In the genomic region with DNA sequence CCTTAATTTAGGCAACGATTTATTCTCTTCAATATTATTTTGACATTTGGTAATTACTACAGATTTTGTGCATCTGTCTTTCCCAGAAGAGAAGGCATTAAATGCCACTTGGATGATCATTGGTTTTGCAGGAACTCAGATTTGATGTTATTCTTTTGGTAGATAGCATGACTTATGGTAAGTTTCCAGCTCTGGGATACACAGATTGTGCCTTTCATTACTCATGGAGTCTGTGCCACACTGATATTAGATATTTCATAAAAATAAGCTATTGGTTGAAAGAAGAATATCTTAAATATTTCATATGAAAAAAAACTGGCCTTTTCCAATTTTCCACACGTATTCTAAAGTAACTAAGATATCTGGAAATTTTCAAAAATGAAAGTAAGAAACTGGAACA, we compare ENCODE assay signal across 28 cellular contexts.
"Had no signal": no experiment of that assay in that cellular context is flagged by ENCODE, and none has a peak within 500 bp of the region (broad histone marks: within the 10 kb centered on the region; RNA-seq: fewer than 3 reads in every experiment).

No MANE protein-coding gene starts in this region.

- H3K9me3 ChIP-seq: colonic mucosa, ovary, prostate gland, stomach, suprapubic skin had no signal

- H3K4me2 ChIP-seq: smooth muscle cell had no signal

- H3K27me3 Mint-ChIP-seq: activated CD4-positive, alpha-beta memory T cell treated with anti-CD3 and anti-CD28 coated beads, Interleukin-2, amount 10 ng/mL, durations not matched to agents 7 days and 5 days; activated CD4-positive, alpha-beta T cell treated with anti-CD3 and anti-CD28 coated beads, Interleukin-2, amount 10 ng/mL, durations not matched to agents 24 days and 14 days; activated T-helper 17 cell treated with anti-CD3 and anti-CD28 coated beads, Interleukin-2, amount 50 U/mL, for 72 hours; stimulated activated naive B cell treated with anti-CD40 and anti-IgM and Interleukin-4, amounts not matched to agents 10 μg/mL and 1 μg/mL and 100 μg/mL, for 72 hours had no signal

- DNase-seq: activated CD4-positive, alpha-beta memory T cell treated with anti-CD3 and anti-CD28 coated beads, Interleukin-2, amount 10 ng/mL, durations not matched to agents 7 days and 5 days; activated CD4-positive, alpha-beta T cell treated with anti-CD3 and anti-CD28 coated beads, Interleukin-2, amount 10 ng/mL, durations not matched to agents 24 days and 14 days; activated CD4-positive, CD25-positive, alpha-beta regulatory T cell treated with anti-CD3 and anti-CD28 coated beads, Interleukin-2, amount 50 U/mL, for 72 hours; activated CD8-positive, alpha-beta memory T cell treated with anti-CD3 and anti-CD28 coated beads, Interleukin-2, amount 50 U/mL, for 48 hours; activated gamma-delta T cell treated with Interleukin-2 at 50 U/mL for 16 hours; activated naive CD4-positive, alpha-beta T cell treated with anti-CD3 and anti-CD28 coated beads, Interleukin-2, amount 50 U/mL, for 16 hours; activated T-cell treated with anti-CD3 and anti-CD28 coated beads, Interleukin-2, amount 50 U/mL, for 4 hours; amygdala; colonic mucosa; dorsolateral prefrontal cortex; effector memory CD4-positive, alpha-beta T cell; erythroblast; foreskin keratinocyte; islet precursor cell; left ventricle myocardium superior; ovary; retina; sigmoid colon; stimulated activated CD4-positive, alpha-beta T cell treated with anti-CD3 and anti-CD28 coated beads, Interleukin-1b, Interleukin-23, amount 100 ng/mL, for 48 hours; stimulated activated naive B cell treated with anti-CD40 and anti-IgM and Interleukin-4, amounts not matched to agents 10 μg/mL and 1 μg/mL and 100 μg/mL, for 72 hours; stomach; T-helper 2 cell had no signal

- H3K4me3 Mint-ChIP-seq: activated CD4-positive, alpha-beta memory T cell treated with anti-CD3 and anti-CD28 coated beads, Interleukin-2, amount 10 ng/mL, durations not matched to agents 7 days and 5 days; activated CD4-positive, alpha-beta T cell treated with anti-CD3 and anti-CD28 coated beads, Interleukin-2, amount 10 ng/mL, durations not matched to agents 24 days and 14 days; activated T-cell treated with anti-CD3 and anti-CD28 coated beads, Interleukin-2, amount 50 U/mL, for 4 hours; activated T-helper 17 cell treated with anti-CD3 and anti-CD28 coated beads, Interleukin-2, amount 50 U/mL, for 72 hours; nephron; stimulated activated naive B cell treated with anti-CD40 and anti-IgM and Interleukin-4, amounts not matched to agents 10 μg/mL and 1 μg/mL and 100 μg/mL, for 72 hours had no signal

- H3K27ac Mint-ChIP-seq: activated CD4-positive, alpha-beta memory T cell treated with anti-CD3 and anti-CD28 coated beads, Interleukin-2, amount 10 ng/mL, durations not matched to agents 7 days and 5 days; activated CD4-positive, alpha-beta T cell treated with anti-CD3 and anti-CD28 coated beads, Interleukin-2, amount 10 ng/mL, durations not matched to agents 24 days and 14 days; activated T-helper 17 cell treated with anti-CD3 and anti-CD28 coated beads, Interleukin-2, amount 50 U/mL, for 72 hours; nephron; stimulated activated naive B cell treated with anti-CD40 and anti-IgM and Interleukin-4, amounts not matched to agents 10 μg/mL and 1 μg/mL and 100 μg/mL, for 72 hours had no signal

- H3K27ac ChIP-seq: colonic mucosa, foreskin keratinocyte, ovary, prostate gland, sigmoid colon, stomach, suprapubic skin, tibial nerve had no signal

- H3K4me1 ChIP-seq: colonic mucosa, prostate gland, sigmoid colon, stomach, suprapubic skin had no signal

- H3K27me3 ChIP-seq: colonic mucosa, dorsolateral prefrontal cortex, foreskin keratinocyte, ovary, sigmoid colon, stomach, suprapubic skin, tibial nerve had no signal

- H3K36me3 ChIP-seq: colonic mucosa, ovary, prostate gland, sigmoid colon, suprapubic skin had no signal

- H3K4me3 ChIP-seq: colonic mucosa, ovary, prostate gland, sigmoid colon, smooth muscle cell, stomach, suprapubic skin, tibial nerve had no signal

- H3K4me1 Mint-ChIP-seq: activated CD4-positive, alpha-beta memory T cell treated with anti-CD3 and anti-CD28 coated beads, Interleukin-2, amount 10 ng/mL, durations not matched to agents 7 days and 5 days; activated CD4-positive, alpha-beta T cell treated with anti-CD3 and anti-CD28 coated beads, Interleukin-2, amount 10 ng/mL, durations not matched to agents 24 days and 14 days; activated T-helper 17 cell treated with anti-CD3 and anti-CD28 coated beads, Interleukin-2, amount 50 U/mL, for 72 hours had no signal
